In the genomic region with DNA sequence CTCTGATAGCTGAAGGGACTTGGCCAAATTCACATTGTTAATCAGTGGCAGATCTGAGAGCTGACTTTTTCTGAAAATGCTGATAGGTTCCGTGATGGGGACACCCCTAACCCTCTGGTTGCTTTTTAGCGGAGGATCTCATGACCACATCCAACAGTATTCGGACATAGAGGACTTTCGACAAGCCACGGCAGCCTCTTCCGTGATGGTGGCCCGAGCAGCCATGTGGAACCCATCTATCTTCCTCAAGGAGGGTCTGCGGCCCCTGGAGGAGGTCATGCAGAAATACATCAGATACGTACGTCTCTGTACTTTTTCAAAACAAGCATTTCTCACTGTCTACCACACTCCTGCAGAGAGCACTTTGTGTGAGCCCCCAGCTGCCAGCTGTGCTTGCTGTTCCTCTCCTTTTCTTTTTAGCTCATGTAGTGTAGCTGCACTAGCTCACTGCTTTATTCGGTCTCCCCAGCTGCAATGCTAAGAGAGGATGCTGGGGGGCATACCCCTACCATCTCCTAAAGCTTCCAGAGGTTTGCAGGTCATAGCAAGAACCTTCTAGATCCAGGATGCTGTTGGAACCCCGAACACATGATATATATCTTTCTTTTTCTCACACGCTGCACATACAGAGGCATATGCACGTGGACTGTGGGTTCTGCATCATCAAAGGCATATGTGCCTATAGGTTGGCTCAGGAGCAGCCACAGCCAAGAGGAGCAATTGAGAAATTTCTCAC, we compare ENCODE assay signal across 11 cellular contexts. TPM values are rescaled to one million over a fixed set of nuclear protein-coding genes. Genes with fewer than 3 reads are reported as not detected.
DNase-seq lines count a peak whose midpoint lies in the region; ATAC-seq and TF ChIP-seq lines count a peak whose summit lies in the region.
"Had no signal": no experiment of that assay in that cellular context is flagged by ENCODE, and none has a peak within 500 bp of the region (broad histone marks: within the 10 kb centered on the region; RNA-seq: fewer than 3 reads in every experiment).

No MANE protein-coding gene starts in this region.

- H3K36me3 Mint-ChIP-seq in activated naive CD4-positive, alpha-beta T cell treated with anti-CD3 and anti-CD28 coated beads, Interleukin-2, amount 50 U/mL, for 24 hours, result peaks cover 17% of the 10 kb centered on the region
- peaks cover 12% of the 10 kb centered on the region for H3K36me3 Mint-ChIP-seq in central memory CD8-positive, alpha-beta T cell (ENCODE audit: insufficient read depth)

- ATAC-seq in HG03196 (IDR thresholded peaks at IDR 0.05; ENCODE audit: unreplicated experiment), result peak; percentile 28
- ATAC-seq in central memory CD8-positive, alpha-beta T cell (replicated peaks; ENCODE audit: extremely low read depth, poor library complexity, severe bottlenecking), result no peak

- H3K4me3 ChIP-seq in vagina (no peak overlapping the region), tibial nerve (no peak overlapping the region)
- H3K4me3 ChIP-seq: GM23248 had no signal

- WGBS in tibial nerve, 2 donors, result 85 to 93% methylated on average over 14 of the region's 14 CpGs

- intact Hi-C loops in vagina (cut with DNase I), result no loop called here

- H3K4me3 Mint-ChIP-seq in activated naive CD4-positive, alpha-beta T cell treated with anti-CD3 and anti-CD28 coated beads, Interleukin-2, amount 50 U/mL, for 24 hours, result peak overlapping the region; percentile 69
- peak overlapping the region; percentile 65 for H3K4me3 Mint-ChIP-seq in central memory CD8-positive, alpha-beta T cell

- TF ChIP-seq POLR2A in vagina (IDR thresholded peaks at IDR 0.05), result no peak
- no peak for TF ChIP-seq POLR2A in tibial nerve (IDR thresholded peaks at IDR 0.05)

- H3K4me1 Mint-ChIP-seq in activated naive CD4-positive, alpha-beta T cell treated with anti-CD3 and anti-CD28 coated beads, Interleukin-2, amount 50 U/mL, for 24 hours, result peaks cover 85% of the 10 kb centered on the region
- peaks cover 84% of the 10 kb centered on the region for H3K4me1 Mint-ChIP-seq in central memory CD8-positive, alpha-beta T cell

- DNase-seq in activated naive CD4-positive, alpha-beta T cell treated with anti-CD3 and anti-CD28 coated beads, Interleukin-2, amount 50 U/mL, for 16 hours, result no peak
- DNase-seq in central memory CD8-positive, alpha-beta T cell (ENCODE audit: low spot score in 2 of 2), result no peak
- DNase-seq in vagina (ENCODE audit: extremely low spot score in 2 of 2), result peak; percentile 43 to 76
- DNase-seq in AG20443 (ENCODE audit: low spot score), result no peak
- DNase-seq in tibial nerve (ENCODE audit: low spot score in 2 of 2), result no peak
- no peak for DNase-seq in NCI-H2227 treated with DMSO at 0.1 percent for 48 hours (lab: John Stamatoyannopoulos, UW)
- DNase-seq: GM23248, NCI-H187 treated with DMSO at 0.1 percent for 48 hours had no signal

- H3K27ac ChIP-seq in vagina (no peak overlapping the region), tibial nerve (no peak overlapping the region)
- H3K27ac ChIP-seq: GM23248 had no signal

- no peak for TF ChIP-seq EP300 in tibial nerve (IDR thresholded peaks at IDR 0.05)

- TF ChIP-seq CTCF in vagina (IDR thresholded peaks at IDR 0.05), result no peak
- TF ChIP-seq CTCF in tibial nerve (IDR thresholded peaks at IDR 0.05), result no peak

- no peaks in the 10 kb centered on the region for H3K27me3 Mint-ChIP-seq in activated naive CD4-positive, alpha-beta T cell treated with anti-CD3 and anti-CD28 coated beads, Interleukin-2, amount 50 U/mL, for 24 hours
- no peaks in the 10 kb centered on the region for H3K27me3 Mint-ChIP-seq in central memory CD8-positive, alpha-beta T cell

- H3K9me3 ChIP-seq in vagina (no peaks in the 10 kb centered on the region), tibial nerve (no peaks in the 10 kb centered on the region)

- H3K27ac Mint-ChIP-seq in activated naive CD4-positive, alpha-beta T cell treated with anti-CD3 and anti-CD28 coated beads, Interleukin-2, amount 50 U/mL, for 24 hours, result peak overlapping the region; percentile 87
- H3K27ac Mint-ChIP-seq in central memory CD8-positive, alpha-beta T cell (ENCODE audit: low read depth), result peak overlapping the region; percentile 79

- no peaks in the 10 kb centered on the region for H3K27me3 ChIP-seq in vagina
- no peaks in the 10 kb centered on the region for H3K27me3 ChIP-seq in tibial nerve

- no peaks in the 10 kb centered on the region for H3K9me3 Mint-ChIP-seq in activated naive CD4-positive, alpha-beta T cell treated with anti-CD3 and anti-CD28 coated beads, Interleukin-2, amount 50 U/mL, for 24 hours
- no peaks in the 10 kb centered on the region for H3K9me3 Mint-ChIP-seq in central memory CD8-positive, alpha-beta T cell

- H3K36me3 ChIP-seq in vagina (peaks cover 0 to 23% of the 10 kb centered on the region in 2 donors), tibial nerve (peaks cover 0 to 70% (median 0%) of the 10 kb centered on the region in 3 donors)

- H3K4me1 ChIP-seq in vagina, result peaks cover 32% of the 10 kb centered on the region
- H3K4me1 ChIP-seq in tibial nerve, result peaks cover 0 to 48% (median 21%) of the 10 kb centered on the region in 4 donors

RNA-seq across cellular contexts. Expression of a gene that starts 14.2 kb away (rescaled TPM):
- 51.8 TPM for total RNA-seq in vagina
- 100 to 1,000 TPM in 2 of 4 donors, 10 to 100 TPM in 2; 81.4 to 105 (median 97.1) TPM for total RNA-seq in tibial nerve

RNA-seq across cellular contexts. Expression of a gene that starts 47.9 kb away (rescaled TPM):
- total RNA-seq in vagina, result 11.5 TPM
- total RNA-seq in tibial nerve, result 10 to 100 TPM in 2 of 4 donors, 1 to 10 TPM in 2; 4.7 to 31.2 (median 15.4) TPM

RNA-seq across cellular contexts. Expression of a gene that starts 47.9 kb away (rescaled TPM):
- 17.7 TPM for total RNA-seq in vagina
- total RNA-seq in tibial nerve, result 10 to 100 TPM in 3 of 4 donors, 1 to 10 TPM in 1; 6.7 to 11.7 (median 10.8) TPM

RNA-seq across cellular contexts. Expression of a gene that starts 55.3 kb away (rescaled TPM):
- not detected for total RNA-seq in vagina
- not detected for total RNA-seq in tibial nerve
- total RNA-seq: GM23248, omental fat pad had no signal

Comparison
In these comparisons a context has a peak if more than half of its experiments do, and no peak if none do; other contexts are left out.
1. DNase-seq: peak in vagina (2 of 2); none in activated naive CD4-positive, alpha-beta T cell treated with anti-CD3 and anti-CD28 coated beads, Interleukin-2, amount 50 U/mL, for 16 hours (single experiment), central memory CD8-positive, alpha-beta T cell (0 of 2), AG20443 (single experiment), tibial nerve (0 of 2) and NCI-H2227 treated with DMSO at 0.1 percent for 48 hours (single experiment).